Comparison of ENCODE assay signal across 38 cellular contexts in the genomic region with DNA sequence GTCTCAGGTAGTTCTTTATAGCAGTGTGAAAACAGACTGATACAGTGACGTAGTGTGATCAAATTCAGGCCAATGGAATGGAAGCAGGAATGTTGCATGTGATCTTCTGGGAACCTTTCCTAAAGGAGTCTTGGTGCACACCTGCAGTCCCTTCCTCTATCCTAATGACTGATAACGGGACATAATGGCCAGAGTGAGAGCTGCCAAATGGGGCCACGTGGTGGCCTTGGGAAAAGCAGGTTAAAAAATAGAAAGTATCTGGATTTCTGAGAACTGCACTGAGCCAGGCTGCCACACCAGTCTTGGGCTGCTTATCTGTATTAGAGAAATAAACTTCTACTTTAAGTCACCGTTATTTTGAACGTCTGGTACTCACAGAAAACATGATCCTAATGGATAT. TPM values are rescaled to one million over a fixed set of nuclear protein-coding genes. Genes with fewer than 3 reads are reported as not detected.
"Had no signal": no experiment of that assay in that cellular context is flagged by ENCODE, and none has a peak within 500 bp of the region (broad histone marks: within the 10 kb centered on the region; RNA-seq: fewer than 3 reads in every experiment).

No MANE protein-coding gene starts in this region.

- H3K36me3 Mint-ChIP-seq: activated CD4-positive, alpha-beta memory T cell treated with anti-CD3 and anti-CD28 coated beads for 36 hours had no signal

- DNase-seq: activated B cell treated with CpG ODN at 0.5 μM for 24 hours; activated CD4-positive, alpha-beta memory T cell treated with anti-CD3 and anti-CD28 coated beads for 36 hours; activated CD4-positive, alpha-beta T cell treated with anti-CD3 and anti-CD28 coated beads for 4 hours; activated CD4-positive, alpha-beta T cell treated with anti-CD3 and anti-CD28 coated beads, Interleukin-2, amount 10 ng/mL, durations not matched to agents 24 days and 14 days; activated CD4-positive, alpha-beta T cell treated with anti-CD3 and anti-CD28 coated beads, Interleukin-2, amount 50 U/mL, for 1 hour; activated CD4-positive, alpha-beta T cell treated with anti-CD3 and anti-CD28 coated beads, Interleukin-2, amount 50 U/mL, for 4 hours; activated CD4-positive, CD25-positive, alpha-beta regulatory T cell treated with anti-CD3 and anti-CD28 coated beads, Interleukin-2, amount 50 U/mL, for 72 hours; activated CD8-positive, alpha-beta memory T cell treated with anti-CD3 and anti-CD28 coated beads, Interleukin-2, amount 50 U/mL, for 4 hours; activated CD8-positive, alpha-beta T cell treated with anti-CD3 and anti-CD28 coated beads for 36 hours; activated effector memory CD4-positive, alpha-beta T cell treated with anti-CD3 and anti-CD28 coated beads, Interleukin-2, amount 50 U/mL, for 16 hours; activated gamma-delta T cell treated with Interleukin-2 at 50 U/mL for 16 hours; activated naive CD4-positive, alpha-beta T cell; activated naive CD4-positive, alpha-beta T cell treated with anti-CD3 and anti-CD28 coated beads for 36 hours; activated naive CD4-positive, alpha-beta T cell treated with anti-CD3 and anti-CD28 coated beads, Interleukin-2, amount 50 U/mL, for 16 hours; activated naive CD8-positive, alpha-beta T cell treated with anti-CD3 and anti-CD28 coated beads for 36 hours; activated T-cell treated with anti-CD3 and anti-CD28 coated beads for 4 hours; activated T-cell treated with anti-CD3 and anti-CD28 coated beads, Interleukin-2, amount 50 U/mL, for 1 hour; activated T-cell treated with anti-CD3 and anti-CD28 coated beads, Interleukin-2, amount 50 U/mL, for 4 hours; activated T-cell treated with anti-CD3 and anti-CD28 coated beads, Interleukin-2, amount 50 U/mL, for 72 hours; adrenal gland; amniotic stem cell; aorta; caudate nucleus; T-helper 1 cell; T-helper 2 cell; T-helper 9 cell had no signal

- H3K27me3 ChIP-seq: adrenal gland, cardiac muscle cell had no signal

- H3K4me3 Mint-ChIP-seq: activated B cell treated with CpG ODN at 0.5 μM for 24 hours; activated CD4-positive, alpha-beta memory T cell treated with anti-CD3 and anti-CD28 coated beads for 36 hours; activated CD4-positive, alpha-beta T cell treated with anti-CD3 and anti-CD28 coated beads, Interleukin-2, amount 10 ng/mL, durations not matched to agents 24 days and 14 days; activated CD8-positive, alpha-beta T cell treated with anti-CD3 and anti-CD28 coated beads for 36 hours; activated naive CD4-positive, alpha-beta T cell treated with anti-CD3 and anti-CD28 coated beads for 36 hours; activated naive CD8-positive, alpha-beta T cell treated with anti-CD3 and anti-CD28 coated beads for 36 hours; activated T-cell treated with anti-CD3 and anti-CD28 coated beads, Interleukin-2, amount 50 U/mL, for 4 hours; activated T-cell treated with anti-CD3 and anti-CD28 coated beads, Interleukin-2, amount 50 U/mL, for 72 hours; activated T-helper 1 cell treated with anti-CD3 and anti-CD28 coated beads, Interleukin-12 subunit alpha, Interleukin-12 subunit beta, Interleukin-2, Interleukin-4 antibody, amounts not matched to agents 30 ng/mL and 10 ng/mL and 1 ng/mL, durations not matched to agents 14 hours and 24 hours and 36 hours; activated T-helper 17 cell treated with anti-CD3 and anti-CD28 coated beads, Interleukin-2, amount 50 U/mL, for 72 hours; brain; T-helper 1 cell treated with Interleukin-12 subunit alpha and Interleukin-12 subunit beta and Interleukin-4 antibody, amounts not matched to agents 30 μg/mL and 1 μg/mL, for 36 hours; T-helper 2 cell treated with Interferon-gamma antibody and Interleukin-4, amounts not matched to agents 5 μg/mL and 100 μg/mL, for 36 hours had no signal

- H3K36me3 ChIP-seq: adrenal gland, cardiac muscle cell had no signal

- H3K27ac Mint-ChIP-seq: activated B cell treated with CpG ODN at 0.5 μM for 24 hours; activated CD4-positive, alpha-beta memory T cell treated with anti-CD3 and anti-CD28 coated beads for 36 hours; activated CD4-positive, alpha-beta T cell treated with anti-CD3 and anti-CD28 coated beads, Interleukin-2, amount 10 ng/mL, durations not matched to agents 24 days and 14 days; activated CD8-positive, alpha-beta T cell treated with anti-CD3 and anti-CD28 coated beads for 36 hours; activated naive CD4-positive, alpha-beta T cell treated with anti-CD3 and anti-CD28 coated beads for 36 hours; activated naive CD4-positive, alpha-beta T cell treated with anti-CD3 and anti-CD28 coated beads, Interleukin-2, amount 50 U/mL, for 72 hours; activated naive CD8-positive, alpha-beta T cell treated with anti-CD3 and anti-CD28 coated beads for 36 hours; activated T-cell treated with anti-CD3 and anti-CD28 coated beads, Interleukin-2, amount 50 U/mL, for 72 hours; activated T-helper 1 cell treated with anti-CD3 and anti-CD28 coated beads, Interleukin-12 subunit alpha, Interleukin-12 subunit beta, Interleukin-2, Interleukin-4 antibody, amounts not matched to agents 30 ng/mL and 10 ng/mL and 1 ng/mL, durations not matched to agents 14 hours and 24 hours and 36 hours; activated T-helper 17 cell treated with anti-CD3 and anti-CD28 coated beads, Interleukin-2, amount 50 U/mL, for 72 hours; brain; T-helper 1 cell treated with Interleukin-12 subunit alpha and Interleukin-12 subunit beta and Interleukin-4 antibody, amounts not matched to agents 30 μg/mL and 1 μg/mL, for 36 hours; T-helper 2 cell treated with Interferon-gamma antibody and Interleukin-4, amounts not matched to agents 5 μg/mL and 100 μg/mL, for 36 hours had no signal

- H3K4me1 ChIP-seq: adrenal gland had no signal

- H3K4me3 ChIP-seq: adrenal gland, cardiac muscle cell had no signal

- H3K27ac ChIP-seq: adrenal gland, cardiac muscle cell, VCaP had no signal

- ATAC-seq: activated CD8-positive, alpha-beta T cell treated with anti-CD3 and anti-CD28 coated beads for 36 hours; activated naive CD4-positive, alpha-beta T cell treated with anti-CD3 and anti-CD28 coated beads, Interleukin-2, amount 50 U/mL, for 72 hours; activated T-cell treated with anti-CD3 and anti-CD28 coated beads, Interleukin-2, amount 50 U/mL, for 4 hours; activated T-cell treated with anti-CD3 and anti-CD28 coated beads, Interleukin-2, amount 50 U/mL, for 72 hours; activated T-helper 17 cell treated with anti-CD3 and anti-CD28 coated beads, Interleukin-2, amount 50 U/mL, for 72 hours had no signal

- FAIRE-seq: astrocyte, bronchial epithelial cell, TTC549 had no signal

RNA-seq across cellular contexts. Expression of a gene that starts 51.9 kb away (rescaled TPM):
- total RNA-seq: activated B cell treated with CpG ODN at 0.5 μM for 24 hours; activated CD4-positive, alpha-beta memory T cell treated with anti-CD3 and anti-CD28 coated beads for 36 hours; activated CD4-positive, alpha-beta T cell treated with anti-CD3 and anti-CD28 coated beads, Interleukin-2, amount 10 ng/mL, durations not matched to agents 24 days and 14 days; activated CD8-positive, alpha-beta memory T cell treated with anti-CD3 and anti-CD28 coated beads for 36 hours; activated CD8-positive, alpha-beta T cell treated with anti-CD3 and anti-CD28 coated beads for 36 hours; activated naive CD4-positive, alpha-beta T cell treated with anti-CD3 and anti-CD28 coated beads for 36 hours; activated naive CD4-positive, alpha-beta T cell treated with anti-CD3 and anti-CD28 coated beads, Interleukin-2, amount 50 U/mL, for 72 hours; activated naive CD8-positive, alpha-beta T cell treated with anti-CD3 and anti-CD28 coated beads for 36 hours; activated T-cell treated with anti-CD3 and anti-CD28 coated beads, Interleukin-2, amount 50 U/mL, for 4 hours; activated T-cell treated with anti-CD3 and anti-CD28 coated beads, Interleukin-2, amount 50 U/mL, for 72 hours; activated T-helper 1 cell treated with anti-CD3 and anti-CD28 coated beads, Interleukin-12 subunit alpha, Interleukin-12 subunit beta, Interleukin-2, Interleukin-4 antibody, amounts not matched to agents 30 ng/mL and 10 ng/mL and 1 ng/mL, durations not matched to agents 14 hours and 24 hours and 36 hours; activated T-helper 17 cell treated with anti-CD3 and anti-CD28 coated beads, Interleukin-2, amount 50 U/mL, for 72 hours; adrenal gland; aorta; astrocyte; bronchial epithelial cell; cardiac muscle cell had no signal
- polyA plus RNA-seq: cardiac muscle cell had no signal
